In genomic region chr15:66095871-66096710, GRCh38 we compare ENCODE assay signal across 22 cellular contexts.
DNase-seq lines count a peak whose midpoint lies in the region; ATAC-seq and TF ChIP-seq lines count a peak whose summit lies in the region.
"Had no signal": no experiment of that assay in that cellular context is flagged by ENCODE, and none has a peak within 500 bp of the region (broad histone marks: within the 10 kb centered on the region; RNA-seq: fewer than 3 reads in every experiment).

No MANE protein-coding gene starts in this region.

- H3K27me3 ChIP-seq in GM23338 (ENCODE audit: insufficient read depth) (no peaks in the 10 kb centered on the region), sigmoid colon (peaks cover 0 to 2% (median 0%) of the 10 kb centered on the region in 3 donors), Caco-2 (replicated peaks; ENCODE audit: control insufficient read depth, insufficient read depth, low read length) (no peaks in the 10 kb centered on the region; the same call in 1 of the 2 replicates)
- H3K27me3 ChIP-seq: adrenal gland had no signal

- CTCF ChIA-PET in Caco-2 (lab: Charles Lee), result no interaction called here

- H3K9me3 Mint-ChIP-seq in GM23338, result no peaks in the 10 kb centered on the region
- no peaks in the 10 kb centered on the region for H3K9me3 Mint-ChIP-seq in Caco-2 (ENCODE audit: unreplicated experiment)
- H3K9me3 Mint-ChIP-seq: activated T-cell treated with anti-CD3 and anti-CD28 coated beads, Interleukin-2, amount 50 U/mL, for 24 hours; naive thymus-derived CD4-positive, alpha-beta T cell; T-helper 1 cell treated with Interleukin-12 subunit alpha and Interleukin-12 subunit beta and Interleukin-4 antibody, amounts not matched to agents 30 μg/mL and 1 μg/mL, for 36 hours had no signal

- H3F3A ChIP-seq in GM23338 (replicated peaks; ENCODE audit: low read depth), result no peaks in the 10 kb centered on the region

- H3K9me2 ChIP-seq in GM23338 (ENCODE audit: insufficient read depth), result no peaks in the 10 kb centered on the region

- no peak overlapping the region for H3K4me3 ChIP-seq in GM23338
- H3K4me3 ChIP-seq in sigmoid colon, result no peak overlapping the region
- no peak overlapping the region for H3K4me3 ChIP-seq in Caco-2 (ENCODE audit: low read depth, low read length)
- H3K4me3 ChIP-seq: adrenal gland, GM12878 had no signal

- H4K20me1 ChIP-seq in GM23338 (replicated peaks; ENCODE audit: insufficient read depth), result no peaks in the 10 kb centered on the region

- H3K36me3 ChIP-seq in GM23338 (ENCODE audit: insufficient read depth) (no peaks in the 10 kb centered on the region), sigmoid colon (no peaks in the 10 kb centered on the region), Caco-2 (ENCODE audit: control insufficient read depth, insufficient read depth, low read length) (no peaks in the 10 kb centered on the region)
- H3K36me3 ChIP-seq: adrenal gland had no signal

- peaks cover 9% of the 10 kb centered on the region for H3K27me3 Mint-ChIP-seq in GM23338 (ENCODE audit: insufficient read depth, low read depth, poor library complexity)
- peaks cover 11% of the 10 kb centered on the region for H3K27me3 Mint-ChIP-seq in Caco-2 (ENCODE audit: insufficient read depth, unreplicated experiment)

- WGBS in sigmoid colon, 2 donors, result 78 to 87% methylated on average over 15 of the region's 15 CpGs

- DNase-seq in GM23338 (ENCODE audit: low spot score) (no peak), NCI-H82 treated with DMSO at 0.1 percent for 48 hours (lab: John Stamatoyannopoulos, UW; ENCODE audit: unreplicated experiment) (peak; percentile 73), left kidney (ENCODE audit: low read depth, low spot score) (peak; percentile 41), sigmoid colon (peak; percentile 55), Caco-2 (no peak), NCI-H1417 treated with DMSO at 0.1 percent for 48 hours (lab: John Stamatoyannopoulos, UW) (no peak)
- no peak for DNase-seq in stimulated activated CD4-positive, alpha-beta T cell treated with anti-CD3 and anti-CD28 coated beads, Interleukin-15, amount 100 ng/mL, for 24 hours
- DNase-seq: activated naive CD4-positive, alpha-beta T cell treated with Interleukin-2 at 50 U/mL for 16 hours; activated T-cell treated with anti-CD3 and anti-CD28 coated beads, Interleukin-2, amount 50 U/mL, for 24 hours; adrenal gland; Calu3; effector memory CD4-positive, alpha-beta T cell; foreskin fibroblast; naive thymus-derived CD4-positive, alpha-beta T cell; NCI-H1105 treated with DMSO at 0.1 percent for 48 hours; NCI-H446 treated with DMSO at 0.1 percent for 48 hours had no signal

- intact Hi-C loops in sigmoid colon (cut with DNase I) (no loop called here), Caco-2 (cut with micrococcal nuclease; ENCODE audit: unreplicated experiment) (no loop called here)

- H3K27ac Mint-ChIP-seq in GM23338 (no peak overlapping the region), Caco-2 (ENCODE audit: unreplicated experiment) (no peak overlapping the region)
- H3K27ac Mint-ChIP-seq: activated T-cell treated with anti-CD3 and anti-CD28 coated beads, Interleukin-2, amount 50 U/mL, for 24 hours; naive thymus-derived CD4-positive, alpha-beta T cell; T-helper 1 cell treated with Interleukin-12 subunit alpha and Interleukin-12 subunit beta and Interleukin-4 antibody, amounts not matched to agents 30 μg/mL and 1 μg/mL, for 36 hours had no signal

- H3K79me2 ChIP-seq in GM23338 (replicated peaks; ENCODE audit: insufficient read depth), result no peaks in the 10 kb centered on the region

- POLR2A ChIA-PET in Caco-2 (lab: Charles Lee), result no interaction called here

- TF ChIP-seq CTCF in GM23338 (conservative IDR thresholded peaks at IDR 0.05; ENCODE audit: low read depth in 2 of 2) (no peak), sigmoid colon (IDR thresholded peaks at IDR 0.05) (no peak), Caco-2 (IDR thresholded peaks at IDR 0.05; ENCODE audit: insufficient read depth in 1 of 2, low read depth in 1 of 2, low read length in 1 of 2, severe bottlenecking in 1 of 2, unreplicated experiment in 1 of 2) (no peak)

- H3K27ac ChIP-seq in GM23338 (ENCODE audit: low read depth) (no peak overlapping the region), sigmoid colon (no peak overlapping the region)
- H3K27ac ChIP-seq: adrenal gland had no signal

- H2AFZ ChIP-seq in GM23338, result no peak overlapping the region

- no peak for TF ChIP-seq POLR2A in sigmoid colon (IDR thresholded peaks at IDR 0.05)

- ATAC-seq in GM23338 (peak; percentile 23), HG02870 (IDR thresholded peaks at IDR 0.05; ENCODE audit: unreplicated experiment) (no peak)
- ATAC-seq: GM12878; HCT116; left lobe of liver; naive thymus-derived CD4-positive, alpha-beta T cell; Panc1 had no signal

- H3K4me2 ChIP-seq in GM23338, result no peak overlapping the region

- no TSS peak for BruUV-seq in Caco-2 (replicated peaks; lab: Mats Ljungman, UMichigan)

- no peak for TF ChIP-seq EP300 in sigmoid colon (IDR thresholded peaks at IDR 0.05)

- H3K4me3 Mint-ChIP-seq in GM23338 (no peak overlapping the region), Caco-2 (ENCODE audit: unreplicated experiment) (no peak overlapping the region)
- H3K4me3 Mint-ChIP-seq: activated T-cell treated with anti-CD3 and anti-CD28 coated beads, Interleukin-2, amount 50 U/mL, for 24 hours; naive thymus-derived CD4-positive, alpha-beta T cell; T-helper 1 cell treated with Interleukin-12 subunit alpha and Interleukin-12 subunit beta and Interleukin-4 antibody, amounts not matched to agents 30 μg/mL and 1 μg/mL, for 36 hours had no signal

- H3K4me1 ChIP-seq in GM23338 (ENCODE audit: insufficient read depth) (no peaks in the 10 kb centered on the region), sigmoid colon (no peaks in the 10 kb centered on the region), Caco-2 (no peaks in the 10 kb centered on the region)
- H3K4me1 ChIP-seq: adrenal gland had no signal

- H3K9me3 ChIP-seq in sigmoid colon (no peaks in the 10 kb centered on the region), Caco-2 (no peaks in the 10 kb centered on the region)
- H3K9me3 ChIP-seq: adrenal gland had no signal

- no peaks in the 10 kb centered on the region for H3K36me3 Mint-ChIP-seq in GM23338 (ENCODE audit: low read depth)
- H3K36me3 Mint-ChIP-seq in Caco-2 (ENCODE audit: insufficient read depth, unreplicated experiment), result no peaks in the 10 kb centered on the region
- H3K36me3 Mint-ChIP-seq: naive thymus-derived CD4-positive, alpha-beta T cell had no signal

- peaks cover 7% of the 10 kb centered on the region; the same call in 2 of the 3 replicates for H3K4me1 Mint-ChIP-seq in GM23338
- no peaks in the 10 kb centered on the region for H3K4me1 Mint-ChIP-seq in Caco-2 (ENCODE audit: low read depth, unreplicated experiment)
- H3K4me1 Mint-ChIP-seq: naive thymus-derived CD4-positive, alpha-beta T cell had no signal

TF ChIP-seq in GM23338, 12 proteins besides CTCF, POLR2A, EP300 and RAD21 (continues in another document):
- TF ChIP-seq NANOG (IDR thresholded peaks at IDR 0.05; ENCODE audit: borderline replicate concordance), result no peak

Comparison
In these comparisons a context has a peak if more than half of its experiments do, and no peak if none do; other contexts are left out.
1. DNase-seq: peak in NCI-H82 treated with DMSO at 0.1 percent for 48 hours (single experiment), left kidney (single experiment) and sigmoid colon (single experiment); none in GM23338 (single experiment), Caco-2 (0 of 2), NCI-H1417 treated with DMSO at 0.1 percent for 48 hours (single experiment) and stimulated activated CD4-positive, alpha-beta T cell treated with anti-CD3 and anti-CD28 coated beads, Interleukin-15, amount 100 ng/mL, for 24 hours (single experiment).